20 cellular contexts compared by ENCODE assay signal in genomic region chr2:133213651-133214050, GRCh38.
"Had no signal": no experiment of that assay in that cellular context is flagged by ENCODE, and none has a peak within 500 bp of the region (broad histone marks: within the 10 kb centered on the region; RNA-seq: fewer than 3 reads in every experiment).

No MANE protein-coding gene starts in this region.

- H3K4me3 ChIP-seq: colonic mucosa, heart right ventricle, lower lobe of right lung, thoracic aorta had no signal

- H3K4me3 Mint-ChIP-seq: activated CD4-positive, alpha-beta T cell treated with anti-CD3 and anti-CD28 coated beads, Interleukin-2, amount 10 ng/mL, durations not matched to agents 7 days and 5 days; activated CD8-positive, alpha-beta T cell treated with anti-CD3 and anti-CD28 coated beads for 36 hours; activated naive CD4-positive, alpha-beta T cell treated with anti-CD3 and anti-CD28 coated beads, Interleukin-2, amount 50 U/mL, for 24 hours; activated T-helper 1 cell treated with anti-CD3 and anti-CD28 coated beads, Interleukin-12 subunit alpha, Interleukin-12 subunit beta, Interleukin-2, Interleukin-4 antibody, amounts not matched to agents 30 ng/mL and 10 ng/mL and 1 ng/mL, durations not matched to agents 14 hours and 24 hours and 36 hours; endodermal cell; naive B cell; neural crest cell; type B pancreatic cell had no signal

- H3K27ac Mint-ChIP-seq: activated CD4-positive, alpha-beta T cell treated with anti-CD3 and anti-CD28 coated beads, Interleukin-2, amount 10 ng/mL, durations not matched to agents 7 days and 5 days; activated CD8-positive, alpha-beta T cell treated with anti-CD3 and anti-CD28 coated beads for 36 hours; activated naive CD4-positive, alpha-beta T cell treated with anti-CD3 and anti-CD28 coated beads, Interleukin-2, amount 50 U/mL, for 24 hours; activated T-helper 1 cell treated with anti-CD3 and anti-CD28 coated beads, Interleukin-12 subunit alpha, Interleukin-12 subunit beta, Interleukin-2, Interleukin-4 antibody, amounts not matched to agents 30 ng/mL and 10 ng/mL and 1 ng/mL, durations not matched to agents 14 hours and 24 hours and 36 hours; endodermal cell; naive B cell; type B pancreatic cell had no signal

- H3K4me1 Mint-ChIP-seq: activated CD4-positive, alpha-beta T cell treated with anti-CD3 and anti-CD28 coated beads, Interleukin-2, amount 10 ng/mL, durations not matched to agents 7 days and 5 days; activated naive CD4-positive, alpha-beta T cell treated with anti-CD3 and anti-CD28 coated beads, Interleukin-2, amount 50 U/mL, for 24 hours; endodermal cell; naive B cell; neural crest cell had no signal

- H3K36me3 ChIP-seq: colonic mucosa, heart right ventricle, lower lobe of right lung, thoracic aorta had no signal

- H3K27ac ChIP-seq: colonic mucosa, heart right ventricle, lower lobe of right lung, thoracic aorta had no signal

- H3K27me3 ChIP-seq: colonic mucosa, heart right ventricle had no signal

- H3K36me3 Mint-ChIP-seq: activated naive CD4-positive, alpha-beta T cell treated with anti-CD3 and anti-CD28 coated beads, Interleukin-2, amount 50 U/mL, for 24 hours; naive B cell; type B pancreatic cell had no signal

- H3K27me3 Mint-ChIP-seq: activated CD8-positive, alpha-beta T cell treated with anti-CD3 and anti-CD28 coated beads for 36 hours; activated naive CD4-positive, alpha-beta T cell treated with anti-CD3 and anti-CD28 coated beads, Interleukin-2, amount 50 U/mL, for 24 hours; naive B cell; type B pancreatic cell had no signal

- H3K9me3 ChIP-seq: colonic mucosa, lower lobe of right lung, thoracic aorta had no signal

- ATAC-seq: activated CD8-positive, alpha-beta T cell treated with anti-CD3 and anti-CD28 coated beads for 36 hours; heart right ventricle had no signal

- H3K9me3 Mint-ChIP-seq: activated CD4-positive, alpha-beta T cell treated with anti-CD3 and anti-CD28 coated beads, Interleukin-2, amount 10 ng/mL, durations not matched to agents 7 days and 5 days; neural crest cell; type B pancreatic cell had no signal

- DNase-seq: activated CD4-positive, alpha-beta T cell treated with anti-CD3 and anti-CD28 coated beads, Interleukin-2, amount 10 ng/mL, durations not matched to agents 7 days and 5 days; activated CD4-positive, CD25-positive, alpha-beta regulatory T cell treated with anti-CD3 and anti-CD28 coated beads, Interleukin-2, amount 50 U/mL, for 72 hours; activated CD8-positive, alpha-beta T cell treated with anti-CD3 and anti-CD28 coated beads for 36 hours; activated gamma-delta T cell; anterior cingulate cortex; central memory CD4-positive, alpha-beta T cell; colonic mucosa; endodermal cell; heart right ventricle; lower lobe of right lung; naive B cell; occipital lobe; retina; stimulated activated CD4-positive, alpha-beta T cell treated with anti-CD3 and anti-CD28 coated beads, Interleukin-4, amount 100 ng/mL, for 24 hours; stimulated activated naive CD4-positive, alpha-beta T cell treated with Interleukin-2 at 50 U/mL for 16 hours had no signal

- H3K4me1 ChIP-seq: colonic mucosa, heart right ventricle had no signal
